In genomic region chr6:131136021-131136847, GRCh38 we compare ENCODE assay signal across 8 cellular contexts. TPM values are rescaled to one million over a fixed set of nuclear protein-coding genes. Genes with fewer than 3 reads are reported as not detected.
DNase-seq lines count a peak whose midpoint lies in the region; ATAC-seq and TF ChIP-seq lines count a peak whose summit lies in the region.

No MANE protein-coding gene starts in this region.

- DNase-seq in AG10803 (ENCODE audit: low read depth) (peak; percentile 28), Peyer's patch (no peak), endodermal cell (peak; percentile 45), middle frontal gyrus (ENCODE audit: extremely low spot score, low spot score) (peak; percentile 19), uterus (peak; percentile 28 to 33), iPS-NIHi11 (ENCODE audit: low spot score) (no peak)

- H3K27me3 Mint-ChIP-seq in endodermal cell (ENCODE audit: insufficient read depth) = peaks cover 20% of the 10 kb centered on the region

- peak overlapping the region; percentile 78 to 91 (median 86) for H3K27ac ChIP-seq in Peyer's patch
- no peak overlapping the region for H3K27ac ChIP-seq in endodermal cell (ENCODE audit: low read depth, low read length)
- peak overlapping the region; percentile 94 to 96 for H3K27ac ChIP-seq in uterus

- no peaks in the 10 kb centered on the region for H3K27me3 ChIP-seq in Peyer's patch
- no peaks in the 10 kb centered on the region for H3K27me3 ChIP-seq in endodermal cell (ENCODE audit: control insufficient read depth, insufficient read depth, low read length, poor library complexity, severe bottlenecking)
- H3K27me3 ChIP-seq in uterus = no peaks in the 10 kb centered on the region

- H3K36me3 ChIP-seq in Peyer's patch (no peaks in the 10 kb centered on the region), endodermal cell (ENCODE audit: control insufficient read depth, insufficient read depth, low read length) (no peaks in the 10 kb centered on the region), uterus (no peaks in the 10 kb centered on the region)

- intact Hi-C loops in uterus (cut with DNase I; ENCODE audit: low total_unique reads) = no loop called here

- no peak for TF ChIP-seq POLR2A in Peyer's patch (IDR thresholded peaks at IDR 0.05)
- TF ChIP-seq POLR2A in uterus (IDR thresholded peaks at IDR 0.05) = no peak

- H3K9me3 Mint-ChIP-seq in endodermal cell = no peaks in the 10 kb centered on the region

- H3K27ac Mint-ChIP-seq in endodermal cell = peak overlapping the region; percentile 78

- H3K4me3 ChIP-seq in AG10803 (ENCODE audit: low read length) = peak overlapping the region; percentile 75
- peak overlapping the region; percentile 70 to 92 (median 78) for H3K4me3 ChIP-seq in Peyer's patch
- peak overlapping the region; percentile 77 for H3K4me3 ChIP-seq in endodermal cell (ENCODE audit: low read length)
- peak overlapping the region; percentile 73 to 82 for H3K4me3 ChIP-seq in uterus

- TF ChIP-seq CTCF in AG10803 (conservative IDR thresholded peaks at IDR 0.05; ENCODE audit: low read length) (no peak), Peyer's patch (IDR thresholded peaks at IDR 0.05) (no peak), endodermal cell (conservative IDR thresholded peaks at IDR 0.05) (no peak), uterus (IDR thresholded peaks at IDR 0.05) (no peak)

- ATAC-seq in GM19455 (IDR thresholded peaks at IDR 0.05; ENCODE audit: unreplicated experiment) (peak; percentile 22), GM19328 (IDR thresholded peaks at IDR 0.05; ENCODE audit: unreplicated experiment) (no peak)

- no peaks in the 10 kb centered on the region for H3K9me3 ChIP-seq in Peyer's patch
- no peaks in the 10 kb centered on the region for H3K9me3 ChIP-seq in endodermal cell (ENCODE audit: control insufficient read depth, low read length)
- no peaks in the 10 kb centered on the region for H3K9me3 ChIP-seq in uterus

- peaks cover 6% of the 10 kb centered on the region for H3K4me1 Mint-ChIP-seq in endodermal cell

- H3K9ac ChIP-seq in endodermal cell (ENCODE audit: extremely low read depth, low read length, poor library complexity, severe bottlenecking) = no peak overlapping the region

- peaks cover 4% of the 10 kb centered on the region for H3K36me3 Mint-ChIP-seq in endodermal cell (ENCODE audit: low read depth)

- peaks cover 0 to 7% (median 0%) of the 10 kb centered on the region in 4 donors for H3K4me1 ChIP-seq in Peyer's patch
- H3K4me1 ChIP-seq in endodermal cell (ENCODE audit: control insufficient read depth, insufficient read depth, low read length) = no peaks in the 10 kb centered on the region
- peaks cover 0 to 4% of the 10 kb centered on the region in 2 donors for H3K4me1 ChIP-seq in uterus

- 68 to 77% methylated on average over 14 to 18 of the region's 19 CpGs for WGBS in endodermal cell (ENCODE audit: insufficient coverage in 1 of 2, insufficient read length in 1 of 2), 2 experiments

- H3K4me3 Mint-ChIP-seq in endodermal cell = peak overlapping the region; percentile 70

RNA-seq across cellular contexts. Expression of gene AKAP7, which starts 1.0 kb away (rescaled TPM):
- total RNA-seq in Peyer's patch (10 to 100 TPM in 2 of 4 donors, 1 to 10 TPM in 2; 8.3 to 24.7 (median 13.3) TPM), endodermal cell (1 to 10 TPM; 6.2 to 6.7 TPM), uterus (10 to 100 TPM in 3 of 4 donors, 1 to 10 TPM in 1; 7.4 to 25.3 (median 21.3) TPM)
- 8.0 TPM for polyA plus RNA-seq in endodermal cell (2013, experiment 1 of 2)
- polyA plus RNA-seq in endodermal cell (2013, experiment 2 of 2) = 6.7 TPM

Comparison
In these comparisons a context has a peak if more than half of its experiments do, and no peak if none do; other contexts are left out.
1. DNase-seq: peak in AG10803 (single experiment), endodermal cell (single experiment), middle frontal gyrus (single experiment) and uterus (2 of 2); none in Peyer's patch (0 of 3) and iPS-NIHi11 (single experiment).
2. Peak in every context shown above with its lines, with median percentiles within 50 percentile points of each other: H3K4me3 ChIP-seq.